18 cellular contexts compared by ENCODE assay signal in the genomic region with DNA sequence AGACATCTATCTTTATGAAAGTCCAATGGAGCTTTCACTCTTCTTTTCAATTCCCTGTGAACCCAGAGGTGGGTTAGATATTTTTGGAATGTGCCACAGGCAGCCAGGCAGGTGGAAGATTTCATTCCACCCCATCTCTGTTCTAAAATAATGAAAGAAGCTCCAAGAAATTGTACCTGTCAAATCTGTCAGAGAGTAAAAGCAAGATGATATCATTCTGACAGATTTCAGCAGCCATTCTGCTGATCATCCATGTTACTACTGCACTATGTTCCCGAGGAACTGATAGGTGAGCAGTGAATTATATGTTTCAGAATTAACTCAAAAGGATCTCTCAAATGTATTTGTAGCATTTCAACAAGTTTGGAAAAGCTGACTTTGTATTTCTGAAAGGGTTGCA.
DNase-seq lines count a peak whose midpoint lies in the region; ATAC-seq and TF ChIP-seq lines count a peak whose summit lies in the region.
"Had no signal": no experiment of that assay in that cellular context is flagged by ENCODE, and none has a peak within 500 bp of the region (broad histone marks: within the 10 kb centered on the region; RNA-seq: fewer than 3 reads in every experiment).

No MANE protein-coding gene starts in this region.

- no peaks in the 10 kb centered on the region for H3K9me2 ChIP-seq in PC-3 (replicated peaks; ENCODE audit: low read length)
- no peaks in the 10 kb centered on the region for H3K9me2 ChIP-seq in hepatocyte (replicated peaks; ENCODE audit: insufficient read depth)

- H2AFZ ChIP-seq in PC-3 (ENCODE audit: low read length) = no peak overlapping the region
- H2AFZ ChIP-seq in hepatocyte = no peak overlapping the region

- peak overlapping the region; percentile 94 for H3K27ac Mint-ChIP-seq in progenitor cell of endocrine pancreas
- no peak overlapping the region for H3K27ac Mint-ChIP-seq in activated T-helper 17 cell treated with anti-CD3 and anti-CD28 coated beads, Interleukin-2, amount 50 U/mL, for 72 hours
- H3K27ac Mint-ChIP-seq: B cell; CD4-positive, alpha-beta T cell; CD8-positive, alpha-beta T cell had no signal

- POLR2A ChIA-PET in PC-3 (lab: Charles Lee; ENCODE audit: unreplicated experiment) = no interaction called here

- no peak overlapping the region for H3K4me3 ChIP-seq in PC-3 (ENCODE audit: low read length)
- no peak overlapping the region for H3K4me3 ChIP-seq in hepatocyte
- no peak overlapping the region for H3K4me3 ChIP-seq in transverse colon
- H3K4me3 ChIP-seq: A549; BLaER1 treated with 17β-estradiol and CSF1 and Interleukin-3, amounts not matched to agents 10 nM and 100 nM had no signal

- H3K9me3 Mint-ChIP-seq in progenitor cell of endocrine pancreas (ENCODE audit: low read depth) = peaks cover 38% of the 10 kb centered on the region
- H3K9me3 Mint-ChIP-seq in activated T-helper 17 cell treated with anti-CD3 and anti-CD28 coated beads, Interleukin-2, amount 50 U/mL, for 72 hours = no peaks in the 10 kb centered on the region
- H3K9me3 Mint-ChIP-seq: CD4-positive, alpha-beta T cell; CD8-positive, alpha-beta T cell had no signal

- WGBS in hepatocyte (ENCODE audit: low lambda C conversion rate, missing lambda C conversion rate) = 46% methylated on average over 1 of the region's 1 CpG
- 72% methylated on average over 1 of the region's 1 CpG; no CpG with 5 or more reads in 1 of the 2 donors for WGBS in transverse colon (ENCODE audit: low coverage in 1 of 2), 2 donors

- DNase-seq in PC-3 (no peak), hepatocyte (ENCODE audit: low spot score) (no peak), progenitor cell of endocrine pancreas (ENCODE audit: low spot score, unreplicated experiment) (no peak), transverse colon (no peak)
- DNase-seq: AML-193; Caco-2; Calu3; CD4-positive, alpha-beta T cell; CD8-positive, alpha-beta T cell; DMS79 treated with DMSO at 0.1 percent for 48 hours; GF-D8 had no signal

- no peaks in the 10 kb centered on the region for H4K20me1 ChIP-seq in PC-3 (ENCODE audit: low read length)
- no peaks in the 10 kb centered on the region for H4K20me1 ChIP-seq in hepatocyte (ENCODE audit: insufficient read depth, poor library complexity, severe bottlenecking)
- H4K20me1 ChIP-seq: BLaER1 treated with 17β-estradiol and CSF1 and Interleukin-3, amounts not matched to agents 10 nM and 100 nM had no signal

- TF ChIP-seq EP300 in transverse colon (IDR thresholded peaks at IDR 0.05; ENCODE audit: low read depth) = no peak

- H3K36me3 Mint-ChIP-seq in progenitor cell of endocrine pancreas (ENCODE audit: insufficient read depth) = peaks cover 3% of the 10 kb centered on the region
- no peaks in the 10 kb centered on the region for H3K36me3 Mint-ChIP-seq in activated T-helper 17 cell treated with anti-CD3 and anti-CD28 coated beads, Interleukin-2, amount 50 U/mL, for 72 hours (ENCODE audit: low read depth)
- H3K36me3 Mint-ChIP-seq: CD8-positive, alpha-beta T cell had no signal

- TF ChIP-seq POLR2A in transverse colon (IDR thresholded peaks at IDR 0.05) = no peak

- CTCF ChIA-PET in PC-3 (lab: Charles Lee) = no interaction called here

- peak overlapping the region; percentile 2 for H3K4me3 Mint-ChIP-seq in progenitor cell of endocrine pancreas (ENCODE audit: low read depth)
- H3K4me3 Mint-ChIP-seq in activated T-helper 17 cell treated with anti-CD3 and anti-CD28 coated beads, Interleukin-2, amount 50 U/mL, for 72 hours = no peak overlapping the region
- H3K4me3 Mint-ChIP-seq: B cell; CD4-positive, alpha-beta T cell; CD8-positive, alpha-beta T cell had no signal

- no TSS peak for BruUV-seq in PC-3 (replicated peaks; lab: Mats Ljungman, UMichigan)

- in situ Hi-C loops in transverse colon (cut with MboI; ENCODE audit: low pct_ligation_motif_present in 1 of 4, low pct_unique_long_range_greater_than_20kb in 1 of 4, low sequenced_read_pairs in 3 of 4) = no loop called here

- H3K27ac ChIP-seq in PC-3 (ENCODE audit: low read length) (no peak overlapping the region), hepatocyte (peak overlapping the region; percentile 20), transverse colon (no peak overlapping the region)
- H3K27ac ChIP-seq: 22Rv1; A549; BLaER1 treated with 17β-estradiol and CSF1 and Interleukin-3, amounts not matched to agents 10 nM and 100 nM; C4-2B had no signal

- H3K79me2 ChIP-seq in PC-3 (ENCODE audit: low read length) (no peaks in the 10 kb centered on the region), hepatocyte (no peaks in the 10 kb centered on the region)

- ATAC-seq in PC-3 = no peak
- no peak for ATAC-seq in activated T-helper 17 cell treated with anti-CD3 and anti-CD28 coated beads, Interleukin-2, amount 50 U/mL, for 72 hours (replicated peaks)
- no peak for ATAC-seq in HG02610 (IDR thresholded peaks at IDR 0.05; ENCODE audit: unreplicated experiment)
- ATAC-seq: A549; CD8-positive, alpha-beta T cell had no signal

- H3K4me1 ChIP-seq in PC-3 (ENCODE audit: insufficient read depth, low read length) (peaks cover 5% of the 10 kb centered on the region; the same call in 1 of the 2 replicates), hepatocyte (ENCODE audit: insufficient read depth) (no peaks in the 10 kb centered on the region), transverse colon (no peaks in the 10 kb centered on the region)
- H3K4me1 ChIP-seq: A549; BLaER1 treated with 17β-estradiol and CSF1 and Interleukin-3, amounts not matched to agents 10 nM and 100 nM; Caco-2 had no signal

- intact Hi-C loops in PC-3 (cut with micrococcal nuclease) (no loop called here), transverse colon (cut with DNase I; ENCODE audit: low total_unique reads) (no loop called here)

- H3F3A ChIP-seq in PC-3 (ENCODE audit: low read length, unreplicated experiment) = no peaks in the 10 kb centered on the region

- H3K36me3 ChIP-seq in PC-3 (ENCODE audit: low read depth, low read length) (no peaks in the 10 kb centered on the region), hepatocyte (replicated peaks; ENCODE audit: insufficient read depth, low read depth) (no peaks in the 10 kb centered on the region), transverse colon (no peaks in the 10 kb centered on the region)
- H3K36me3 ChIP-seq: BLaER1 treated with 17β-estradiol and CSF1 and Interleukin-3, amounts not matched to agents 10 nM and 100 nM had no signal

- H3K9me3 ChIP-seq in PC-3 (ENCODE audit: low read length) (no peaks in the 10 kb centered on the region), hepatocyte (ENCODE audit: low read depth) (no peaks in the 10 kb centered on the region), transverse colon (no peaks in the 10 kb centered on the region)
- H3K9me3 ChIP-seq: A549; BLaER1 treated with 17β-estradiol and CSF1 and Interleukin-3, amounts not matched to agents 10 nM and 100 nM; Caco-2 had no signal

- H3K27me3 ChIP-seq in PC-3 (ENCODE audit: low read length) (no peaks in the 10 kb centered on the region), hepatocyte (no peaks in the 10 kb centered on the region), transverse colon (no peaks in the 10 kb centered on the region)

- peaks cover 12% of the 10 kb centered on the region for H3K4me1 Mint-ChIP-seq in progenitor cell of endocrine pancreas (ENCODE audit: low read depth)
- H3K4me1 Mint-ChIP-seq in activated T-helper 17 cell treated with anti-CD3 and anti-CD28 coated beads, Interleukin-2, amount 50 U/mL, for 72 hours = no peaks in the 10 kb centered on the region
- H3K4me1 Mint-ChIP-seq: B cell had no signal

- H3K4me2 ChIP-seq in PC-3 (ENCODE audit: low read length) = 0 out of 2 replicates have a peak overlapping the region, but pooled peaks have one; percentile 6
- H3K4me2 ChIP-seq in hepatocyte = no peak overlapping the region
- H3K4me2 ChIP-seq: A549; BLaER1 treated with 17β-estradiol and CSF1 and Interleukin-3, amounts not matched to agents 10 nM and 100 nM had no signal

- no peak overlapping the region for H3K9ac ChIP-seq in PC-3 (ENCODE audit: low read length)
- H3K9ac ChIP-seq: BLaER1 treated with 17β-estradiol and CSF1 and Interleukin-3, amounts not matched to agents 10 nM and 100 nM had no signal

- no peak for TF ChIP-seq CTCF in PC-3 (conservative IDR thresholded peaks at IDR 0.05; ENCODE audit: low read depth, low read length)
- no peak for TF ChIP-seq CTCF in hepatocyte (IDR thresholded peaks at IDR 0.05; ENCODE audit: poor library complexity)
- no peak for TF ChIP-seq CTCF in progenitor cell of endocrine pancreas (IDR thresholded peaks at IDR 0.05; ENCODE audit: unreplicated experiment)
- TF ChIP-seq CTCF in transverse colon (IDR thresholded peaks at IDR 0.05) = no peak

- no peaks in the 10 kb centered on the region for H3K27me3 Mint-ChIP-seq in progenitor cell of endocrine pancreas
- no peaks in the 10 kb centered on the region for H3K27me3 Mint-ChIP-seq in activated T-helper 17 cell treated with anti-CD3 and anti-CD28 coated beads, Interleukin-2, amount 50 U/mL, for 72 hours
- H3K27me3 Mint-ChIP-seq: B cell; CD4-positive, alpha-beta T cell had no signal
